In the genomic region with DNA sequence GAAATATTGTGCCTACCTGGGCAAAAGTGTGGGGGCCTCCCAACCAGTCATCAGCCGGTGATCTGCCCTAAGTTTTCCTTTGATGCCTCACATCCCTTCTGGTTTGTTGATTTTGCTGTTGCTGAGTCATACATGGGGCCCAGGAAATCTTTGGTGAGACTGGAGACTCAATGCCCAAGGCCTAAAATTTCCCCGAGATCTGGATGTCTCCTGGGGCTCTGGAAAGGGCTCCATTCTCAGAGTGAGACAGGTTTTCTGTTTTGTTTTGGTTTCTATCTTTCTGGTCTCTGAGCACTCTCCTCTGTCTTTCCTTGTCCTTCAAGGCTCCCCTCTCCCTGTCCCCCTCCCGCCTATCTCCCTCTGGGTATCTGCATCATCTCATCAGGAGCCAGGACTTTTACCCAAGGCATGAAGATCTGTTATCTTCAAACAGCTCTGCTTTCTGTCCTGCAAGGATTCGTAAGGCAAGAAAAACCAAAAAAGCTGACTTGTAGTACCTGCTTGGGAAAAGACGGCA, we compare ENCODE assay signal across 12 cellular contexts.
DNase-seq lines count a peak whose midpoint lies in the region; TF ChIP-seq lines count a peak whose summit lies in the region.
"Had no signal": no experiment of that assay in that cellular context is flagged by ENCODE, and none has a peak within 500 bp of the region (broad histone marks: within the 10 kb centered on the region; RNA-seq: fewer than 3 reads in every experiment).

No MANE protein-coding gene starts in this region.

- no peaks in the 10 kb centered on the region for H4K20me1 ChIP-seq in hepatocyte (ENCODE audit: insufficient read depth, poor library complexity, severe bottlenecking)

- H3K9me2 ChIP-seq in hepatocyte (replicated peaks; ENCODE audit: insufficient read depth) = no peaks in the 10 kb centered on the region

- H3K27ac ChIP-seq in hepatocyte (peak overlapping the region; percentile 88), A673 (ENCODE audit: low read depth, low read length, poor library complexity, severe bottlenecking) (no peak overlapping the region)

- H3K36me3 ChIP-seq in hepatocyte (replicated peaks; ENCODE audit: insufficient read depth, low read depth) (no peaks in the 10 kb centered on the region), A673 (ENCODE audit: insufficient read depth, low read length, poor library complexity, severe bottlenecking) (no peaks in the 10 kb centered on the region)

- CTCF ChIA-PET in A673 (lab: Charles Lee) = no interaction called here

- H3K9me3 Mint-ChIP-seq in activated naive CD8-positive, alpha-beta T cell (ENCODE audit: low read depth) = peaks cover 4% of the 10 kb centered on the region
- H3K9me3 Mint-ChIP-seq in activated naive CD8-positive, alpha-beta T cell treated with anti-CD3 and anti-CD28 coated beads for 36 hours = peaks cover 9% of the 10 kb centered on the region
- H3K9me3 Mint-ChIP-seq in type B pancreatic cell (peaks cover 11% of the 10 kb centered on the region), CD14-positive monocyte (peaks cover 3 to 11% (median 4%) of the 10 kb centered on the region in 7 donors)

- peak overlapping the region; percentile 72 for H3K27ac Mint-ChIP-seq in activated naive CD8-positive, alpha-beta T cell
- H3K27ac Mint-ChIP-seq in activated naive CD8-positive, alpha-beta T cell treated with anti-CD3 and anti-CD28 coated beads for 36 hours = no peak overlapping the region
- H3K27ac Mint-ChIP-seq in type B pancreatic cell = peak overlapping the region; percentile 97
- no peak overlapping the region for H3K27ac Mint-ChIP-seq in CD14-positive monocyte
- H3K27ac Mint-ChIP-seq: CD4-positive, alpha-beta T cell had no signal

- no peaks in the 10 kb centered on the region for H3K9me3 ChIP-seq in hepatocyte (ENCODE audit: low read depth)
- no peaks in the 10 kb centered on the region for H3K9me3 ChIP-seq in A673 (ENCODE audit: low read depth, low read length, poor library complexity, severe bottlenecking)

- TF ChIP-seq CTCF in hepatocyte (IDR thresholded peaks at IDR 0.05; ENCODE audit: poor library complexity) = no peak
- TF ChIP-seq CTCF in type B pancreatic cell (conservative IDR thresholded peaks at IDR 0.05) = no peak
- TF ChIP-seq CTCF in CD14-positive monocyte (IDR thresholded peaks at IDR 0.05) = no peak
- TF ChIP-seq CTCF in A673 (conservative IDR thresholded peaks at IDR 0.05; ENCODE audit: low read depth, low read length) = no peak

- H3K4me1 Mint-ChIP-seq in activated naive CD8-positive, alpha-beta T cell (ENCODE audit: low read depth) = peaks cover 34% of the 10 kb centered on the region
- H3K4me1 Mint-ChIP-seq in activated naive CD8-positive, alpha-beta T cell treated with anti-CD3 and anti-CD28 coated beads for 36 hours = peaks cover 31% of the 10 kb centered on the region
- H3K4me1 Mint-ChIP-seq in type B pancreatic cell (ENCODE audit: unreplicated experiment) (peaks cover 40% of the 10 kb centered on the region), CD14-positive monocyte (peaks cover 22% of the 10 kb centered on the region)

- H2AFZ ChIP-seq in hepatocyte = no peak overlapping the region

- no peaks in the 10 kb centered on the region for H3K79me2 ChIP-seq in hepatocyte

- H3K4me3 ChIP-seq in hepatocyte = no peak overlapping the region
- H3K4me3 ChIP-seq in A673 (ENCODE audit: low read depth, low read length, poor library complexity, severe bottlenecking) = no peak overlapping the region
- H3K4me3 ChIP-seq: lung had no signal

- H3K27me3 Mint-ChIP-seq in activated naive CD8-positive, alpha-beta T cell = no peaks in the 10 kb centered on the region
- no peaks in the 10 kb centered on the region for H3K27me3 Mint-ChIP-seq in activated naive CD8-positive, alpha-beta T cell treated with anti-CD3 and anti-CD28 coated beads for 36 hours
- H3K27me3 Mint-ChIP-seq in type B pancreatic cell (no peaks in the 10 kb centered on the region), CD14-positive monocyte (ENCODE audit: low read depth in 3 of 3) (peaks cover 2 to 7% (median 5%) of the 10 kb centered on the region in 3 donors)
- H3K27me3 Mint-ChIP-seq: CD4-positive, alpha-beta T cell had no signal

- POLR2A ChIA-PET in A673 (lab: Charles Lee; ENCODE audit: low non-redundant PET) = no interaction called here

- intact Hi-C loops in CD14-positive monocyte (cut with micrococcal nuclease) (no loop called here), A673 (cut with micrococcal nuclease; ENCODE audit: unreplicated experiment) (no loop called here)

- H3K27me3 ChIP-seq in hepatocyte (no peaks in the 10 kb centered on the region), A673 (replicated peaks; ENCODE audit: insufficient read depth, low read depth, low read length, poor library complexity) (no peaks in the 10 kb centered on the region)

- 17% methylated on average over 5 of the region's 5 CpGs for WGBS in hepatocyte (ENCODE audit: low lambda C conversion rate, missing lambda C conversion rate)

- BruUV-seq in A673 (replicated peaks; lab: Mats Ljungman, UMichigan) = no TSS peak

- H3K4me1 ChIP-seq in hepatocyte (ENCODE audit: insufficient read depth) = peaks cover 12% of the 10 kb centered on the region
- no peaks in the 10 kb centered on the region for H3K4me1 ChIP-seq in A673 (ENCODE audit: insufficient read depth, low read length, poor library complexity, severe bottlenecking)

- no peak overlapping the region for H3K4me3 Mint-ChIP-seq in activated naive CD8-positive, alpha-beta T cell
- no peak overlapping the region for H3K4me3 Mint-ChIP-seq in activated naive CD8-positive, alpha-beta T cell treated with anti-CD3 and anti-CD28 coated beads for 36 hours
- H3K4me3 Mint-ChIP-seq in type B pancreatic cell = peak overlapping the region; percentile 81
- no peak overlapping the region for H3K4me3 Mint-ChIP-seq in CD14-positive monocyte
- H3K4me3 Mint-ChIP-seq: CD4-positive, alpha-beta T cell had no signal

- peak overlapping the region; percentile 64 for H3K4me2 ChIP-seq in hepatocyte

- peaks cover 7% of the 10 kb centered on the region for H3K36me3 Mint-ChIP-seq in activated naive CD8-positive, alpha-beta T cell
- no peaks in the 10 kb centered on the region for H3K36me3 Mint-ChIP-seq in activated naive CD8-positive, alpha-beta T cell treated with anti-CD3 and anti-CD28 coated beads for 36 hours
- H3K36me3 Mint-ChIP-seq in type B pancreatic cell = no peaks in the 10 kb centered on the region
- H3K36me3 Mint-ChIP-seq in CD14-positive monocyte = no peaks in the 10 kb centered on the region

- no peak for DNase-seq in activated naive CD8-positive, alpha-beta T cell treated with anti-CD3 and anti-CD28 coated beads for 36 hours
- DNase-seq in T1000 (lab: John Stamatoyannopoulos, UW) = peak; percentile 54
- DNase-seq in hepatocyte (ENCODE audit: low spot score) = peak; percentile 68
- DNase-seq in type B pancreatic cell (ENCODE audit: extremely low spot score, unreplicated experiment) = no peak
- DNase-seq in NCI-H2029 (lab: John Stamatoyannopoulos, UW) = no peak
- DNase-seq in CD14-positive monocyte (ENCODE audit: low spot score) = no peak
- DNase-seq in A673 (ENCODE audit: low spot score) = no peak
- DNase-seq: CD4-positive, alpha-beta T cell; cerebellar nuclear complex; NCI-H446 treated with DMSO at 0.1 percent for 48 hours had no signal

Comparison
In these comparisons a context has a peak if more than half of its experiments do, and no peak if none do; other contexts are left out.
1. H3K27ac Mint-ChIP-seq: peak in activated naive CD8-positive, alpha-beta T cell (single experiment) and type B pancreatic cell (single experiment); none in activated naive CD8-positive, alpha-beta T cell treated with anti-CD3 and anti-CD28 coated beads for 36 hours (single experiment) and CD14-positive monocyte (0 of 7).
2. DNase-seq: peak in T1000 (single experiment) and hepatocyte (single experiment); none in activated naive CD8-positive, alpha-beta T cell treated with anti-CD3 and anti-CD28 coated beads for 36 hours (single experiment), type B pancreatic cell (single experiment), NCI-H2029 (single experiment), CD14-positive monocyte (single experiment) and A673 (single experiment).